ENCODE assay signal across 24 cellular contexts in genomic region chr1:93288558-93288957, GRCh38. TPM values are rescaled to one million over a fixed set of nuclear protein-coding genes. Genes with fewer than 3 reads are reported as not detected.
DNase-seq lines count a peak whose midpoint lies in the region; ATAC-seq and TF ChIP-seq lines count a peak whose summit lies in the region.
"Had no signal": no experiment of that assay in that cellular context is flagged by ENCODE, and none has a peak within 500 bp of the region (broad histone marks: within the 10 kb centered on the region; RNA-seq: fewer than 3 reads in every experiment).

No MANE protein-coding gene starts in this region.

- no peaks in the 10 kb centered on the region for H3K4me1 Mint-ChIP-seq in nephron progenitor cell
- H3K4me1 Mint-ChIP-seq: activated CD4-positive, alpha-beta memory T cell treated with anti-CD3 and anti-CD28 coated beads, Interleukin-2, amount 10 ng/mL, durations not matched to agents 7 days and 5 days; neural crest cell had no signal

- H3K36me3 ChIP-seq in Karpas-422 (ENCODE audit: insufficient read depth, low read length) (peaks cover 7% of the 10 kb centered on the region; the same call in 1 of the 2 replicates), colonic mucosa (no peaks in the 10 kb centered on the region)
- H3K36me3 ChIP-seq: upper lobe of right lung had no signal

- H2AFZ ChIP-seq in Karpas-422 (ENCODE audit: low read length): no peak overlapping the region
- H2AFZ ChIP-seq: PC-9 had no signal

- H3K4me3 Mint-ChIP-seq in nephron progenitor cell: no peak overlapping the region
- H3K4me3 Mint-ChIP-seq: activated CD4-positive, alpha-beta memory T cell treated with anti-CD3 and anti-CD28 coated beads, Interleukin-2, amount 10 ng/mL, durations not matched to agents 7 days and 5 days; neural crest cell had no signal

- peaks cover 20% of the 10 kb centered on the region for H3K9me3 Mint-ChIP-seq in nephron progenitor cell

- ATAC-seq in left lobe of liver: peak; percentile 55
- ATAC-seq: upper lobe of right lung had no signal

- TF ChIP-seq CTCF in cardiac fibroblast (IDR thresholded peaks at IDR 0.05; ENCODE audit: low read depth, low read length) (no peak), nephron progenitor cell (IDR thresholded peaks at IDR 0.05) (no peak), colonic mucosa (IDR thresholded peaks at IDR 0.05) (no peak)

- H3K27ac Mint-ChIP-seq in nephron progenitor cell: no peak overlapping the region
- H3K27ac Mint-ChIP-seq: activated CD4-positive, alpha-beta memory T cell treated with anti-CD3 and anti-CD28 coated beads, Interleukin-2, amount 10 ng/mL, durations not matched to agents 7 days and 5 days had no signal

- H3K9ac ChIP-seq in Karpas-422 (ENCODE audit: low read length): no peak overlapping the region
- H3K9ac ChIP-seq in colonic mucosa (ENCODE audit: low read depth in 2 of 2, low read length in 2 of 2): no peak overlapping the region
- H3K9ac ChIP-seq: BLaER1 had no signal

- no peaks in the 10 kb centered on the region for H3K4me1 ChIP-seq in Karpas-422 (ENCODE audit: low read length)
- no peaks in the 10 kb centered on the region for H3K4me1 ChIP-seq in colonic mucosa
- H3K4me1 ChIP-seq: BLaER1, upper lobe of right lung had no signal

- H4K20me1 ChIP-seq in Karpas-422 (ENCODE audit: insufficient read depth, low read depth, low read length): no peaks in the 10 kb centered on the region
- H4K20me1 ChIP-seq: BLaER1 had no signal

- DNase-seq in DMS 273 (lab: John Stamatoyannopoulos, UW; ENCODE audit: unreplicated experiment) (peak; percentile 5), DMS 273 treated with DMSO at 0.1 percent for 48 hours (lab: John Stamatoyannopoulos, UW) (no peak), HT-29 (ENCODE audit: low spot score) (peak; percentile 48), cardiac fibroblast (ENCODE audit: low read depth in 2 of 2) (peak; percentile 10 to 12), left lobe of liver (ENCODE audit: low spot score) (no peak), nephron progenitor cell (no peak), Karpas-422 (no peak), colonic mucosa (no peak)
- DNase-seq: activated CD4-positive, alpha-beta memory T cell treated with anti-CD3 and anti-CD28 coated beads, Interleukin-2, amount 10 ng/mL, durations not matched to agents 7 days and 5 days; activated naive CD4-positive, alpha-beta T cell; activated T-cell treated with anti-CD3 and anti-CD28 coated beads, Interleukin-2, amount 50 U/mL, for 1 hour; anterior cingulate cortex; effector CD8-positive, alpha-beta T cell; kidney; NCI-H2081; NCI-H524 treated with DMSO at 0.1 percent for 48 hours; PC-9; stimulated activated CD4-positive, alpha-beta T cell treated with anti-CD3 and anti-CD28 coated beads, Interleukin-4, amount 100 ng/mL, for 1 hour; upper lobe of right lung had no signal

- no peaks in the 10 kb centered on the region for H3K27me3 Mint-ChIP-seq in nephron progenitor cell (ENCODE audit: low read depth, poor library complexity)
- H3K27me3 Mint-ChIP-seq: activated CD4-positive, alpha-beta memory T cell treated with anti-CD3 and anti-CD28 coated beads, Interleukin-2, amount 10 ng/mL, durations not matched to agents 7 days and 5 days had no signal

- intact Hi-C loops in colonic mucosa (cut with DNase I): no loop called here

- H3K27ac ChIP-seq in Karpas-422 (ENCODE audit: low read length) (no peak overlapping the region), colonic mucosa (no peak overlapping the region)
- H3K27ac ChIP-seq: 22Rv1, BLaER1, PC-9, SK-N-MC, skin epidermis, upper lobe of right lung had no signal

- H3K27me3 ChIP-seq in Karpas-422 (ENCODE audit: low read length) (no peaks in the 10 kb centered on the region), colonic mucosa (no peaks in the 10 kb centered on the region)
- H3K27me3 ChIP-seq: BLaER1, upper lobe of right lung had no signal

- H3K4me3 ChIP-seq in cardiac fibroblast (replicated peaks in 1 of 2; ENCODE audit: low read depth in 2 of 2, low read length in 2 of 2) (no peak overlapping the region), Karpas-422 (ENCODE audit: low read length) (no peak overlapping the region), colonic mucosa (no peak overlapping the region)
- H3K4me3 ChIP-seq: BLaER1, PC-9, SK-N-MC, skin epidermis, upper lobe of right lung had no signal

- peaks cover 68% of the 10 kb centered on the region for H3K36me3 Mint-ChIP-seq in nephron progenitor cell (ENCODE audit: low read depth)

- H3K4me2 ChIP-seq in Karpas-422 (ENCODE audit: low read depth, low read length, poor library complexity, severe bottlenecking): no peak overlapping the region
- H3K4me2 ChIP-seq: BLaER1, PC-9 had no signal

- no peaks in the 10 kb centered on the region for H3K9me2 ChIP-seq in Karpas-422 (replicated peaks; ENCODE audit: insufficient read depth, low read length)

- no peaks in the 10 kb centered on the region for H3K79me2 ChIP-seq in Karpas-422 (ENCODE audit: low read length)

- H3K9me3 ChIP-seq in Karpas-422 (ENCODE audit: low read length): no peaks in the 10 kb centered on the region
- no peaks in the 10 kb centered on the region for H3K9me3 ChIP-seq in colonic mucosa
- H3K9me3 ChIP-seq: upper lobe of right lung had no signal

RNA-seq across cellular contexts. Expression of gene DR1, which starts 57.1 kb away (rescaled TPM):
- 33.5 and 34.6 TPM in 2 replicates for total RNA-seq in HT-29 (2014; rRNA removed; shearing (Covaris generic))
- total RNA-seq in left lobe of liver: 16.2 TPM
- 26.9 and 29.9 TPM in 2 replicates for total RNA-seq in Karpas-422 (2014; rRNA removed; shearing (Covaris generic); ENCODE audit: low replicate concordance)
- 10 to 100 TPM; 48.7 to 64.6 TPM for total RNA-seq in colonic mucosa

Comparison
In these comparisons a context has a peak if more than half of its experiments do, and no peak if none do; other contexts are left out.
1. DNase-seq: peak in DMS 273 (single experiment), HT-29 (single experiment) and cardiac fibroblast (2 of 2); none in DMS 273 treated with DMSO at 0.1 percent for 48 hours (single experiment), left lobe of liver (single experiment), nephron progenitor cell (single experiment), Karpas-422 (single experiment) and colonic mucosa (single experiment).